9 cellular contexts compared by ENCODE assay signal in the genomic region with DNA sequence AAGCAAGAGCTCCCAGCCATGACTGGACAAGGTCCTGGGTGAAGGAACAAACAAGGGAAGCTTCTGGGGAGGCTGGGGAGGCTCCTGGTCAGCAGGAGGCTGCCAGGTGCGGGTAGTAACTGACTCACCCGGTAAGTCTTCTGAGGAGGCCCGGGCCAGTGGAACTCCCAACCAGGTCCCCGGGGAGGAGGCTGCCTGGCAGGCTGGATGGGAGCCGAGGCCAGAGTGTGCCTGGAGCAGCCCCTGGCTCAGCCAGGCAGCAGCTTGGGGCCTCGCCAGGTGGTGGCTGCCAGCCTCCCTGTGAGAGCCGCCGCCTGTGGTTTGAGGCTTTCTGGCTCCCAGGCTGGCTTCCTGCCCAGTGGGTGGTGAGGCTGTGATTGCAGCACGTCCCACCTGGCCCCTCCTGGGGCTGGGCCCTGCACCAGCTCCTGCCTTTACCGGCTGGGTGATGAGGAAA. TPM values are rescaled to one million over a fixed set of nuclear protein-coding genes. Genes with fewer than 3 reads are reported as not detected.
DNase-seq lines count a peak whose midpoint lies in the region; ATAC-seq and TF ChIP-seq lines count a peak whose summit lies in the region.
"Had no signal": no experiment of that assay in that cellular context is flagged by ENCODE, and none has a peak within 500 bp of the region (broad histone marks: within the 10 kb centered on the region; RNA-seq: fewer than 3 reads in every experiment).

No MANE protein-coding gene starts in this region.

- TF ChIP-seq CTCF in C4-2B (conservative IDR thresholded peaks at IDR 0.05) (no peak), gastroesophageal sphincter (IDR thresholded peaks at IDR 0.05) (no peak)

- no peak for TF ChIP-seq POLR2A in gastroesophageal sphincter (IDR thresholded peaks at IDR 0.05)

- H3K4me3 ChIP-seq in gastroesophageal sphincter (no peak overlapping the region), HAP-1 (no peak overlapping the region)

- in situ Hi-C loops in HAP-1 (cut with MboI; ENCODE audit: low sequenced_read_pairs): no loop called here

- peaks cover 0 to 33% (median 6%) of the 10 kb centered on the region in 3 donors for H3K4me1 ChIP-seq in gastroesophageal sphincter
- H3K4me1 ChIP-seq in HAP-1: no peaks in the 10 kb centered on the region

- no peak for TF ChIP-seq EP300 in gastroesophageal sphincter (IDR thresholded peaks at IDR 0.05)

- DNase-seq in NCI-H1105 (lab: John Stamatoyannopoulos, UW) (peak; percentile 97), HAP-1 (ENCODE audit: low spot score in 2 of 2) (no peak)
- peak; percentile 43 for DNase-seq in activated CD8-positive, alpha-beta memory T cell treated with anti-CD3 and anti-CD28 coated beads, Interleukin-2, amount 50 U/mL, for 4 hours
- DNase-seq in stimulated activated CD4-positive, alpha-beta T cell treated with anti-CD3 and anti-CD28 coated beads, Interleukin-4, amount 100 ng/mL, for 1 hour: peak; percentile 31
- DNase-seq: activated B cell treated with CpG ODN at 0.5 μM for 24 hours had no signal

- H3K9me3 ChIP-seq in gastroesophageal sphincter (no peaks in the 10 kb centered on the region), HAP-1 (no peaks in the 10 kb centered on the region)

- peak overlapping the region; percentile 74 for H3K27ac ChIP-seq in C4-2B
- no peak overlapping the region for H3K27ac ChIP-seq in gastroesophageal sphincter

- ATAC-seq in gastroesophageal sphincter: peak; percentile 23
- ATAC-seq in HG03280 (IDR thresholded peaks at IDR 0.05; ENCODE audit: unreplicated experiment): no peak
- no peak for ATAC-seq in HG03108 (IDR thresholded peaks at IDR 0.05; ENCODE audit: unreplicated experiment)

- peaks cover 22% of the 10 kb centered on the region for H3K27me3 ChIP-seq in gastroesophageal sphincter
- H3K27me3 ChIP-seq in HAP-1 (ENCODE audit: low read depth): no peaks in the 10 kb centered on the region

- H3K36me3 ChIP-seq in gastroesophageal sphincter: no peaks in the 10 kb centered on the region
- H3K36me3 ChIP-seq in HAP-1 (replicated peaks): no peaks in the 10 kb centered on the region

- WGBS in gastroesophageal sphincter (ENCODE audit: low coverage in 1 of 2), 2 donors: no CpG with 5 or more reads among the region's 10 CpGs

RNA-seq across cellular contexts. Expression of a gene that starts 46.2 kb away (rescaled TPM):
- total RNA-seq in gastroesophageal sphincter: 10 to 100 TPM in 3 of 4 donors, 1 to 10 TPM in 1; 8.7 to 49.5 (median 28.7) TPM
- total RNA-seq: activated B cell treated with CpG ODN at 0.5 μM for 24 hours had no signal

Comparison
In these comparisons a context has a peak if more than half of its experiments do, and no peak if none do; other contexts are left out.
1. DNase-seq: peak in NCI-H1105 (single experiment), activated CD8-positive, alpha-beta memory T cell treated with anti-CD3 and anti-CD28 coated beads, Interleukin-2, amount 50 U/mL, for 4 hours (single experiment) and stimulated activated CD4-positive, alpha-beta T cell treated with anti-CD3 and anti-CD28 coated beads, Interleukin-4, amount 100 ng/mL, for 1 hour (single experiment); none in HAP-1 (0 of 2).